ENCODE assay signal across 26 cellular contexts in genomic region chr20:57593134-57593886, GRCh38. TPM values are rescaled to one million over a fixed set of nuclear protein-coding genes. Genes with fewer than 3 reads are reported as not detected.
DNase-seq lines count a peak whose midpoint lies in the region; ATAC-seq, FAIRE-seq and TF ChIP-seq lines count a peak whose summit lies in the region.
"Had no signal": no experiment of that assay in that cellular context is flagged by ENCODE, and none has a peak within 500 bp of the region (broad histone marks: within the 10 kb centered on the region; RNA-seq: fewer than 3 reads in every experiment).

No MANE protein-coding gene starts in this region.

- H2AFZ ChIP-seq in OCI-LY3 (ENCODE audit: low read depth, low read length) (no peak overlapping the region; the same call in 1 of the 2 replicates), HepG2 (ENCODE audit: low read length) (no peak overlapping the region)

- intact Hi-C loops in HepG2 (cut with micrococcal nuclease; ENCODE audit: unreplicated experiment) (loop anchor here (5.0 kb wide), 1 partner anchor 36 kb away; no protein-coding TSS in a partner anchor), ovary (cut with DNase I) (loop anchor here (2.0 to 10.0 kb wide), 4 partner anchors 79 to 219 kb away; partner anchors contain the start of gene RBM38 (in 1 of the 4))

- H3K36me3 Mint-ChIP-seq in type B pancreatic cell, result no peaks in the 10 kb centered on the region
- H3K36me3 Mint-ChIP-seq: mesothelial cell of epicardium had no signal

- H3K9me3 ChIP-seq in OCI-LY3 (ENCODE audit: insufficient read depth, low read length) (no peaks in the 10 kb centered on the region), HepG2 (ENCODE audit: low read length) (no peaks in the 10 kb centered on the region), ovary (no peaks in the 10 kb centered on the region)
- H3K9me3 ChIP-seq: A549, psoas muscle had no signal

- 27% methylated on average over 16 of the region's 17 CpGs for WGBS in HepG2 (ENCODE audit: low lambda C conversion rate)
- WGBS in ovary, 3 donors, result 58 to 67% (median 64%) methylated on average over 17 of the region's 17 CpGs

- no peak for TF ChIP-seq POLR2A in HepG2 (IDR thresholded peaks at IDR 0.05; ENCODE audit: insufficient read depth in 1 of 2, low read depth in 2 of 2, low read length in 2 of 2)
- TF ChIP-seq POLR2A in ovary (IDR thresholded peaks at IDR 0.05), result no peak

- no peak for FAIRE-seq in HepG2 (lab: Jason Lieb, UNC)
- FAIRE-seq: A549, D721Med, endometrium, H54 had no signal

- TF ChIP-seq EP300 in HepG2 (IDR thresholded peaks at IDR 0.05; ENCODE audit: low read depth in 2 of 2, low read length in 2 of 2), result no peak
- TF ChIP-seq EP300 in HepG2 (CRISPR knock-in tag; IDR thresholded peaks at IDR 0.05; ENCODE audit: borderline replicate concordance), result no peak
- no peak for TF ChIP-seq EP300 in ovary (IDR thresholded peaks at IDR 0.05)

- peaks cover 3% of the 10 kb centered on the region; the same call in 1 of the 2 replicates for H4K20me1 ChIP-seq in OCI-LY3 (ENCODE audit: insufficient read depth, low read length)
- no peaks in the 10 kb centered on the region for H4K20me1 ChIP-seq in HepG2 (ENCODE audit: insufficient read depth, low read length)

- H3K9me3 Mint-ChIP-seq in type B pancreatic cell, result no peaks in the 10 kb centered on the region
- H3K9me3 Mint-ChIP-seq: activated CD8-positive, alpha-beta T cell treated with anti-CD3 and anti-CD28 coated beads for 36 hours; mesothelial cell of epicardium; neural crest cell had no signal

- H3K27ac Mint-ChIP-seq in type B pancreatic cell, result peak overlapping the region; percentile 47
- H3K27ac Mint-ChIP-seq: activated CD8-positive, alpha-beta T cell treated with anti-CD3 and anti-CD28 coated beads for 36 hours; mesothelial cell of epicardium had no signal

- H3K4me3 ChIP-seq in OCI-LY3 (ENCODE audit: low read length) (no peak overlapping the region), HepG2 (replicated peaks in 1 of 3; ENCODE audit: insufficient read depth in 1 of 3, low read depth in 2 of 3, low read length in 3 of 3) (no peak overlapping the region), ovary (no peak overlapping the region)
- H3K4me3 ChIP-seq: A549, psoas muscle, smooth muscle cell had no signal

- H3K4me1 ChIP-seq in OCI-LY3 (ENCODE audit: low read length) (peaks cover 34% of the 10 kb centered on the region), HepG2 (ENCODE audit: insufficient read depth, low read length) (peaks cover 65% of the 10 kb centered on the region), ovary (ENCODE audit: insufficient read depth) (peaks cover 2% of the 10 kb centered on the region)
- H3K4me1 ChIP-seq: psoas muscle had no signal

- peaks cover 13% of the 10 kb centered on the region for H3K4me1 Mint-ChIP-seq in type B pancreatic cell (ENCODE audit: unreplicated experiment)

- no peak overlapping the region for H3K27ac ChIP-seq in OCI-LY3 (ENCODE audit: low read length)
- peak overlapping the region; percentile 68 for H3K27ac ChIP-seq in HepG2 (ENCODE audit: extremely low read length, insufficient read depth, low read length)
- no peak overlapping the region for H3K27ac ChIP-seq in ovary
- H3K27ac ChIP-seq: A549, psoas muscle had no signal

- H3K36me3 ChIP-seq in OCI-LY3 (replicated peaks; ENCODE audit: low read depth, low read length) (no peaks in the 10 kb centered on the region), HepG2 (replicated peaks in 1 of 2; ENCODE audit: control insufficient read depth in 1 of 2, insufficient read depth in 2 of 2, low read length in 2 of 2) (no peaks in the 10 kb centered on the region), ovary (no peaks in the 10 kb centered on the region)

- TF ChIP-seq RAD21 in HepG2 (CRISPR knock-in tag; IDR thresholded peaks at IDR 0.05), result no peak

- H3K4me3 Mint-ChIP-seq in type B pancreatic cell, result no peak overlapping the region
- H3K4me3 Mint-ChIP-seq: activated CD8-positive, alpha-beta T cell treated with anti-CD3 and anti-CD28 coated beads for 36 hours; mesothelial cell of epicardium; neural crest cell had no signal

- in situ Hi-C loops in HepG2 (cut with HindIII; ENCODE audit: extremely low pct_ligation_motif_present, low pct_unique_long_range_greater_than_20kb), result loop anchor here (5.0 kb wide), 1 partner anchor 76 kb away; no protein-coding TSS in a partner anchor

- TF ChIP-seq CTCF in OCI-LY3 (IDR thresholded peaks at IDR 0.05; ENCODE audit: low read depth, low read length) (no peak), HepG2 (CRISPR knock-in tag; IDR thresholded peaks at IDR 0.05) (peak; percentile 7; the same call in 1 of the 2 replicates), type B pancreatic cell (conservative IDR thresholded peaks at IDR 0.05) (no peak), ovary (IDR thresholded peaks at IDR 0.05) (no peak)

- BruUV-seq in HepG2 (replicated peaks; lab: Mats Ljungman, UMichigan), result no TSS peak

- H3K4me2 ChIP-seq in OCI-LY3 (ENCODE audit: low read length) (peak overlapping the region; percentile 40), HepG2 (ENCODE audit: low read depth, low read length) (peak overlapping the region; percentile 39; the same call in 1 of the 2 replicates)
- H3K4me2 ChIP-seq: A549, smooth muscle cell had no signal

- ATAC-seq in HepG2 (no peak), GM21528 (IDR thresholded peaks at IDR 0.05; ENCODE audit: low FRiP score, unreplicated experiment) (no peak)
- ATAC-seq: activated CD8-positive, alpha-beta T cell treated with anti-CD3 and anti-CD28 coated beads for 36 hours had no signal

- H3K27me3 Mint-ChIP-seq in type B pancreatic cell, result peaks cover 23% of the 10 kb centered on the region

- H3K9ac ChIP-seq in OCI-LY3 (ENCODE audit: low read length) (no peak overlapping the region), HepG2 (ENCODE audit: insufficient read depth, low read depth, low read length) (no peak overlapping the region)

- POLR2A ChIA-PET in HepG2 (lab: Yijun Ruan, JAX), result interaction anchor here (1.5 to 2.9 kb wide), 2 partner anchors 25 to 33 kb away, joined by 4 to 16 read pairs; partner anchors contain the start of gene PCK1

- H3K79me2 ChIP-seq in OCI-LY3 (ENCODE audit: low read length), result no peaks in the 10 kb centered on the region
- no peaks in the 10 kb centered on the region for H3K79me2 ChIP-seq in HepG2 (ENCODE audit: insufficient read depth, low read length)

- CTCF ChIA-PET in HepG2 (lab: Yijun Ruan, JAX; ENCODE audit: low intra/inter-chr PET ratio, low total read pairs), result interaction anchor here (1.1 to 10.0 kb wide), 8 partner anchors 10 to 618 kb away, joined by 3 to 222 read pairs (median 9); partner anchors contain the start of gene CTCFL

- DNase-seq in NCI-H82 (lab: John Stamatoyannopoulos, UW), result peak; percentile 51
- no peak for DNase-seq in NCI-H82 treated with DMSO at 0.1 percent for 48 hours (lab: John Stamatoyannopoulos, UW; ENCODE audit: unreplicated experiment)
- no peak for DNase-seq in HepG2 (ENCODE audit: low spot score)
- no peak for DNase-seq in type B pancreatic cell (ENCODE audit: extremely low spot score, unreplicated experiment)
- no peak for DNase-seq in ovary
- no peak for DNase-seq in NOMO-1 treated with dmso at 0.1 percent for 144 hours (lab: John Stamatoyannopoulos, UW; ENCODE audit: unreplicated experiment)
- DNase-seq: activated CD8-positive, alpha-beta T cell treated with anti-CD3 and anti-CD28 coated beads for 36 hours; activated gamma-delta T cell treated with Interleukin-2 at 50 U/mL for 16 hours; cortex of kidney; GDM1; KG1; NCI-H1105; stimulated activated CD4-positive, alpha-beta T cell treated with anti-CD3 and anti-CD28 coated beads, Interleukin-4, amount 100 ng/mL, for 4 hours had no signal

- H3K27me3 ChIP-seq in OCI-LY3 (ENCODE audit: low read depth, low read length), result peaks cover 65% of the 10 kb centered on the region
- peaks cover 0 to 10% of the 10 kb centered on the region in 2 experiments; a peak in 3 of 5 replicates for H3K27me3 ChIP-seq in HepG2 (ENCODE audit: control insufficient read depth in 1 of 2, insufficient read depth in 2 of 2, low read length in 2 of 2)
- H3K27me3 ChIP-seq in ovary, result no peaks in the 10 kb centered on the region

RNA-seq across cellular contexts. Expression of gene ZBP1, which starts 26.9 kb away (rescaled TPM):
- total RNA-seq in HepG2 (2016; rRNA removed; fragmentation: Illumina TruSeq; extraction: Trizol), result not detected in 2 replicates
- not detected in 2 replicates for total RNA-seq in HepG2 (2016; cell fraction: cytosol; rRNA removed; fragmentation: Illumina TruSeq; extraction: Trizol; ENCODE audit: low read depth)
- total RNA-seq in HepG2 (2016; cell fraction: insoluble cytoplasmic fraction; rRNA removed; fragmentation: Illumina TruSeq; extraction: Trizol), result not detected in 2 replicates
- not detected in 2 replicates for total RNA-seq in HepG2 (2016; cell fraction: membrane; rRNA removed; fragmentation: Illumina TruSeq; extraction: Trizol)
- not detected in 2 replicates for total RNA-seq in HepG2 (2016; cell fraction: nucleus; rRNA removed; fragmentation: Illumina TruSeq; extraction: Trizol)
- not detected in 2 replicates for polyA plus RNA-seq in HepG2 (2011; rRNA removed)
- not detected in 2 replicates for polyA plus RNA-seq in HepG2 (2011; cell fraction: cytosol; rRNA removed)
- not detected in 2 replicates for polyA plus RNA-seq in HepG2 (2011; cell fraction: nucleus; rRNA removed)
- not detected in 2 replicates for polyA plus RNA-seq in HepG2 (2012)
- not detected in 2 replicates for polyA plus RNA-seq in HepG2 (2016; cell fraction: cytosol; fragmentation: Illumina TruSeq; extraction: Trizol; ENCODE audit: low read depth)
- polyA plus RNA-seq in HepG2 (2016; cell fraction: insoluble cytoplasmic fraction; fragmentation: Illumina TruSeq; extraction: Trizol; ENCODE audit: low read depth), result not detected in 2 replicates
- not detected in 2 replicates for polyA plus RNA-seq in HepG2 (2016; cell fraction: membrane; fragmentation: Illumina TruSeq; extraction: Trizol; ENCODE audit: low read depth)
- not detected in 2 replicates for polyA plus RNA-seq in HepG2 (2016; cell fraction: nucleus; fragmentation: Illumina TruSeq; extraction: Trizol; ENCODE audit: insufficient read depth, low read depth)
- not detected in 2 replicates for polyA minus RNA-seq in HepG2 (2011; rRNA and poly(A)+ RNA removed; ENCODE audit: low replicate concordance)
- polyA minus RNA-seq in HepG2 (2011; cell fraction: cytosol; rRNA and poly(A)+ RNA removed), result not detected in 2 replicates
- polyA minus RNA-seq in HepG2 (2011; cell fraction: nucleus; rRNA and poly(A)+ RNA removed), result not detected in 2 replicates
- not detected in 2 replicates for total RNA-seq in type B pancreatic cell (ENCODE audit: low replicate concordance)
- total RNA-seq in ovary, result under 1 TPM in 3 of 7 donors, not detected in 4; 0.23 to 0.50 (median 0.24) TPM
- under 1 TPM; 0.12 to 0.92 TPM for polyA plus RNA-seq in ovary
- total RNA-seq: mesothelial cell of epicardium, neural crest cell, smooth muscle cell, urinary bladder had no signal
- polyA plus RNA-seq: BJ, smooth muscle cell had no signal

RNA-seq across cellular contexts. Expression of gene PCK1, which starts 32.4 kb away (rescaled TPM):
- total RNA-seq in HepG2 (2016; rRNA removed; fragmentation: Illumina TruSeq; extraction: Trizol) (5.4 and 12.6 TPM in 2 replicates), type B pancreatic cell (ENCODE audit: low replicate concordance) (2.3 and 4.7 TPM in 2 replicates), ovary (100 to 1,000 TPM in 1 of 7 donors, 1 to 10 TPM in 4, under 1 TPM in 2; 0.47 to 133 (median 2.0) TPM)
- 3.7 TPM in 2 replicates for total RNA-seq in HepG2 (2016; cell fraction: cytosol; rRNA removed; fragmentation: Illumina TruSeq; extraction: Trizol; ENCODE audit: low read depth)
- 5.2 and 15.5 TPM in 2 replicates for total RNA-seq in HepG2 (2016; cell fraction: insoluble cytoplasmic fraction; rRNA removed; fragmentation: Illumina TruSeq; extraction: Trizol)
- total RNA-seq in HepG2 (2016; cell fraction: membrane; rRNA removed; fragmentation: Illumina TruSeq; extraction: Trizol), result 3.3 and 3.9 TPM in 2 replicates
- total RNA-seq in HepG2 (2016; cell fraction: nucleus; rRNA removed; fragmentation: Illumina TruSeq; extraction: Trizol), result 23.9 and 29.1 TPM in 2 replicates
- polyA plus RNA-seq in HepG2 (2011; rRNA removed) (6.5 and 19.5 TPM in 2 replicates), ovary (under 1 TPM; 0.30 to 0.54 TPM)
- 2.9 and 9.4 TPM in 2 replicates for polyA plus RNA-seq in HepG2 (2011; cell fraction: cytosol; rRNA removed)
- polyA plus RNA-seq in HepG2 (2011; cell fraction: nucleus; rRNA removed), result 21.5 and 61.9 TPM in 2 replicates
- 220 and 303 TPM in 2 replicates for polyA plus RNA-seq in HepG2 (2012)
- polyA plus RNA-seq in HepG2 (2016; cell fraction: cytosol; fragmentation: Illumina TruSeq; extraction: Trizol; ENCODE audit: low read depth), result 0.43 and 0.67 TPM in 2 replicates
- polyA plus RNA-seq in HepG2 (2016; cell fraction: insoluble cytoplasmic fraction; fragmentation: Illumina TruSeq; extraction: Trizol; ENCODE audit: low read depth), result 5.0 and 5.7 TPM in 2 replicates
- polyA plus RNA-seq in HepG2 (2016; cell fraction: membrane; fragmentation: Illumina TruSeq; extraction: Trizol; ENCODE audit: low read depth), result 0.71 and 0.72 TPM in 2 replicates
- polyA plus RNA-seq in HepG2 (2016; cell fraction: nucleus; fragmentation: Illumina TruSeq; extraction: Trizol; ENCODE audit: insufficient read depth, low read depth), result 17.4 and 17.7 TPM in 2 replicates
- polyA minus RNA-seq in HepG2 (2011; rRNA and poly(A)+ RNA removed; ENCODE audit: low replicate concordance), result 0.12 and 22.5 TPM in 2 replicates
- polyA minus RNA-seq in HepG2 (2011; cell fraction: cytosol; rRNA and poly(A)+ RNA removed), result 7.7 and 23.7 TPM in 2 replicates
- 39.8 and 149 TPM in 2 replicates for polyA minus RNA-seq in HepG2 (2011; cell fraction: nucleus; rRNA and poly(A)+ RNA removed)
- total RNA-seq: activated CD8-positive, alpha-beta T cell treated with anti-CD3 and anti-CD28 coated beads for 36 hours; mesothelial cell of epicardium; neural crest cell; smooth muscle cell; T-helper 2 cell treated with Interferon-gamma antibody and Interleukin-4, amounts not matched to agents 100 ng/mL and 5 ng/mL, for 36 hours had no signal
- polyA plus RNA-seq: BJ, smooth muscle cell had no signal
